In genomic region chr20:10047427-10047826, GRCh38 we compare ENCODE assay signal across 1 cellular context.
TF ChIP-seq lines count a peak whose summit lies in the region.

No MANE protein-coding gene starts in this region.

TF ChIP-seq in H1, 55 proteins besides CTCF, POLR2A, EP300 and RAD21:
- TF ChIP-seq USF2 (IDR thresholded peaks at IDR 0.05; ENCODE audit: low read length) = no peak
TF ChIP-seq in H1: peak in this region for 0.
